Comparison of ENCODE assay signal across 9 cellular contexts in the genomic region with DNA sequence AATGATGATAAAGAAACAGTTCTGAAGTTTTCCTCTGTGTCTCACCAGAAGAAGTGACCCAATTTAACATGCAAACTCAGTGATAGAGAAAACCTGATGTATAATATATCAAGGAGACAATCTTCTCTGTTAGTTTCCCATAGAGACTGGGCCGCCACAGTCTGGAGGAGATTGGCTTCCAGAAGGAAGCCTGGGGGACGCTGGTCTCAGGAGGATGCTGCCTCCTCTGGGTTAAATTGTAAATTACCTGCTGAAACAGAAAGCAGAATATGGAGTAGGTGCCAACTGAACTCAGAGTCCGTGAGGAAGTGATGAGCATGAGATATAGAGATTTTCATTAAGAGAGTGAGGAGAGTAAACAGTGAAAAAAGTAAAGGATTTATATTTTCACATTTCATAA. TPM values are rescaled to one million over a fixed set of nuclear protein-coding genes. Genes with fewer than 3 reads are reported as not detected.
A peak's percentile ranks its signal among the peaks of the same experiment; 100 is the strongest.
DNase-seq lines count a peak whose midpoint lies in the region; ATAC-seq and TF ChIP-seq lines count a peak whose summit lies in the region.
"Had no signal": no experiment of that assay in that cellular context is flagged by ENCODE, and none has a peak within 500 bp of the region (broad histone marks: within the 10 kb centered on the region; RNA-seq: fewer than 3 reads in every experiment).

No MANE protein-coding gene starts in this region.

- H3K4me2 ChIP-seq in OCI-LY1 (ENCODE audit: low read length), result no peak overlapping the region

- no peak overlapping the region for H3K9ac ChIP-seq in OCI-LY1 (ENCODE audit: low read length)

- no peak for TF ChIP-seq POLR2A in esophagus squamous epithelium (IDR thresholded peaks at IDR 0.05)
- TF ChIP-seq POLR2A in erythroblast (IDR thresholded peaks at IDR 0.05; ENCODE audit: low read length), result no peak

- no peak overlapping the region for H3K4me3 ChIP-seq in OCI-LY1 (ENCODE audit: low read depth, low read length, poor library complexity, severe bottlenecking)
- H3K4me3 ChIP-seq in esophagus squamous epithelium, result no peak overlapping the region

- no peaks in the 10 kb centered on the region for H4K20me1 ChIP-seq in OCI-LY1 (ENCODE audit: insufficient read depth, low read length)

- peak; percentile 63 for ATAC-seq in HG02759 (IDR thresholded peaks at IDR 0.05; ENCODE audit: unreplicated experiment)

- H3K4me1 ChIP-seq in OCI-LY1 (ENCODE audit: insufficient read depth, low read length, severe bottlenecking), result no peaks in the 10 kb centered on the region
- H3K4me1 ChIP-seq in esophagus squamous epithelium, result no peaks in the 10 kb centered on the region

- intact Hi-C loops in esophagus squamous epithelium (cut with DNase I), result no loop called here

- peak; percentile 43 for TF ChIP-seq CTCF in OCI-LY1 (IDR thresholded peaks at IDR 0.05; ENCODE audit: low read length)
- no peak for TF ChIP-seq CTCF in esophagus squamous epithelium (IDR thresholded peaks at IDR 0.05)

- peak; percentile 17 for DNase-seq in stimulated activated CD4-positive, alpha-beta T cell treated with anti-CD3 and anti-CD28 coated beads, Interleukin-15, amount 100 ng/mL, for 24 hours
- DNase-seq in stimulated activated CD4-positive, alpha-beta T cell treated with anti-CD3 and anti-CD28 coated beads, Interleukin-4, amount 100 ng/mL, for 1 hour, result no peak
- DNase-seq in NCI-H2107 (lab: John Stamatoyannopoulos, UW) (no peak), esophagus squamous epithelium (lab: John Stamatoyannopoulos, UW) (no peak), SK-N-DZ (ENCODE audit: low spot score) (no peak), erythroblast (lab: John Stamatoyannopoulos, UW) (no peak)

- no peaks in the 10 kb centered on the region for H3K27me3 ChIP-seq in OCI-LY1 (ENCODE audit: insufficient read depth, low read length)
- H3K27me3 ChIP-seq in esophagus squamous epithelium, result no peaks in the 10 kb centered on the region

- H3K9me3 ChIP-seq in OCI-LY1 (ENCODE audit: low read length) (no peaks in the 10 kb centered on the region), esophagus squamous epithelium (no peaks in the 10 kb centered on the region)

- H2AFZ ChIP-seq in OCI-LY1 (ENCODE audit: low read length), result no peak overlapping the region

- WGBS in esophagus squamous epithelium, 2 donors, result 33 to 34% methylated on average over 3 of the region's 3 CpGs

- H3K36me3 ChIP-seq in OCI-LY1 (ENCODE audit: insufficient read depth, low read length) (no peaks in the 10 kb centered on the region), esophagus squamous epithelium (no peaks in the 10 kb centered on the region)

- H3F3A ChIP-seq in OCI-LY1 (ENCODE audit: insufficient read depth, low read length), result no peaks in the 10 kb centered on the region

- no peaks in the 10 kb centered on the region for H3K9me2 ChIP-seq in OCI-LY1 (ENCODE audit: low read depth, low read length)

- no peak overlapping the region for H3K27ac ChIP-seq in OCI-LY1 (ENCODE audit: low read depth, low read length, poor library complexity, severe bottlenecking)
- no peak overlapping the region for H3K27ac ChIP-seq in esophagus squamous epithelium

- no peaks in the 10 kb centered on the region for H3K79me2 ChIP-seq in OCI-LY1 (ENCODE audit: insufficient read depth, low read length)

RNA-seq across cellular contexts. Expression of gene OR14I1, which starts 15.8 kb away (rescaled TPM):
- not detected for total RNA-seq in esophagus squamous epithelium
- polyA plus RNA-seq in SK-N-DZ (2014; cell fraction: cytosol; rRNA removed), result not detected in 2 replicates
- polyA plus RNA-seq in SK-N-DZ (2014; cell fraction: nucleus; rRNA removed), result not detected in 2 replicates
- total RNA-seq: activated CD8-positive, alpha-beta memory T cell treated with anti-CD3 and anti-CD28 coated beads for 36 hours had no signal

RNA-seq across cellular contexts. Expression of gene OR2T27, which starts 31.5 kb away (rescaled TPM):
- total RNA-seq in esophagus squamous epithelium, result not detected
- polyA plus RNA-seq in SK-N-DZ (2014; cell fraction: cytosol; rRNA removed), result not detected in 2 replicates
- polyA plus RNA-seq in SK-N-DZ (2014; cell fraction: nucleus; rRNA removed), result not detected in 2 replicates
- total RNA-seq: activated CD8-positive, alpha-beta memory T cell treated with anti-CD3 and anti-CD28 coated beads for 36 hours had no signal

RNA-seq across cellular contexts. Expression of gene OR2T35, which starts 41.7 kb away (rescaled TPM):
- total RNA-seq in esophagus squamous epithelium, result not detected
- not detected in 2 replicates for polyA plus RNA-seq in SK-N-DZ (2014; cell fraction: cytosol; rRNA removed)
- not detected in 2 replicates for polyA plus RNA-seq in SK-N-DZ (2014; cell fraction: nucleus; rRNA removed)
- total RNA-seq: activated CD8-positive, alpha-beta memory T cell treated with anti-CD3 and anti-CD28 coated beads for 36 hours had no signal

RNA-seq across cellular contexts. Expression of gene OR2T11, which starts 51.9 kb away (rescaled TPM):
- not detected for total RNA-seq in esophagus squamous epithelium
- polyA plus RNA-seq in SK-N-DZ (2014; cell fraction: cytosol; rRNA removed), result not detected in 2 replicates
- not detected in 2 replicates for polyA plus RNA-seq in SK-N-DZ (2014; cell fraction: nucleus; rRNA removed)
- total RNA-seq: activated CD8-positive, alpha-beta memory T cell treated with anti-CD3 and anti-CD28 coated beads for 36 hours had no signal
